1 cellular context compared by ENCODE assay signal in genomic region chr5:13843181-13843846, GRCh38.
TF ChIP-seq lines count a peak whose summit lies in the region.

No MANE protein-coding gene starts in this region.

TF ChIP-seq in H1, 55 proteins besides CTCF, POLR2A, EP300 and RAD21 (continued from another document):
- TF ChIP-seq FOSL1 (IDR thresholded peaks at IDR 0.05; ENCODE audit: insufficient read depth, low read depth, low read length) = no peak
- TF ChIP-seq CHD2 (IDR thresholded peaks at IDR 0.05; ENCODE audit: low read length) = no peak
- TF ChIP-seq ASH2L (IDR thresholded peaks at IDR 0.05; ENCODE audit: low read length) = peak; percentile 36
- no peak for TF ChIP-seq HDAC6 (IDR thresholded peaks at IDR 0.05; ENCODE audit: low read depth, low read length)
- peak; percentile 97 for TF ChIP-seq TCF12 (IDR thresholded peaks at IDR 0.05; ENCODE audit: low read depth, low read length)
- TF ChIP-seq MAX (IDR thresholded peaks at IDR 0.05) = no peak
- TF ChIP-seq TAF7 (optimal IDR thresholded peaks at IDR 0.05; ENCODE audit: borderline replicate concordance, low read depth, low read length) = no peak
- no peak for TF ChIP-seq SIN3A (conservative IDR thresholded peaks at IDR 0.05 in 1 of 2, IDR thresholded peaks at IDR 0.05 in 1 of 2; ENCODE audit: low read depth in 1 of 2, low read length in 2 of 2)
- no peak for TF ChIP-seq MAFK (IDR thresholded peaks at IDR 0.05; ENCODE audit: low read depth, low read length)
- TF ChIP-seq JUND (IDR thresholded peaks at IDR 0.05; ENCODE audit: low read length) = no peak
- no peak for TF ChIP-seq POU5F1 (IDR thresholded peaks at IDR 0.05; ENCODE audit: low read depth, low read length)
- no peak for TF ChIP-seq PHF8 (conservative IDR thresholded peaks at IDR 0.05; ENCODE audit: low read depth, low read length)
- no peak for TF ChIP-seq CBX5 (IDR thresholded peaks at IDR 0.05; ENCODE audit: low read depth, low read length)
- peak; percentile 35; the same call in 1 of the 2 replicates for TF ChIP-seq TEAD4 (IDR thresholded peaks at IDR 0.05; ENCODE audit: low read depth, low read length)
- TF ChIP-seq SAP30 (IDR thresholded peaks at IDR 0.05; ENCODE audit: insufficient read depth, insufficient replicate concordance, low read length) = no peak
- no peak for TF ChIP-seq CEBPB (IDR thresholded peaks at IDR 0.05; ENCODE audit: low read depth, low read length)
- TF ChIP-seq NRF1 (IDR thresholded peaks at IDR 0.05; ENCODE audit: low read depth, low read length) = no peak
- no peak for TF ChIP-seq SIRT6 (IDR thresholded peaks at IDR 0.05; ENCODE audit: low read length)
- TF ChIP-seq EGR1 (IDR thresholded peaks at IDR 0.05; ENCODE audit: borderline replicate concordance, low read depth, low read length) = no peak
- no peak for TF ChIP-seq CREB1 (IDR thresholded peaks at IDR 0.05)
- TF ChIP-seq BCL11A (IDR thresholded peaks at IDR 0.05; ENCODE audit: low read depth in 2 of 2, low read length in 2 of 2) = peak in 1 of 2 experiments; percentile 41
- no peak for TF ChIP-seq SRF (IDR thresholded peaks at IDR 0.05; ENCODE audit: low read depth, low read length)
- TF ChIP-seq SP2 (IDR thresholded peaks at IDR 0.05; ENCODE audit: low read length) = no peak
- no peak for TF ChIP-seq CHD7 (IDR thresholded peaks at IDR 0.05; ENCODE audit: insufficient replicate concordance, low read length)
- TF ChIP-seq SP4 (IDR thresholded peaks at IDR 0.05; ENCODE audit: low read length) = no peak
- no peak for TF ChIP-seq GTF2F1 (IDR thresholded peaks at IDR 0.05; ENCODE audit: borderline replicate concordance, low read depth, low read length)
- TF ChIP-seq ATF2 (IDR thresholded peaks at IDR 0.05; ENCODE audit: low read length) = no peak
- TF ChIP-seq ZNF274 (IDR thresholded peaks at IDR 0.05; ENCODE audit: borderline replicate concordance, extremely low read depth, low read length) = no peak
